10 cellular contexts compared by ENCODE assay signal in the genomic region with DNA sequence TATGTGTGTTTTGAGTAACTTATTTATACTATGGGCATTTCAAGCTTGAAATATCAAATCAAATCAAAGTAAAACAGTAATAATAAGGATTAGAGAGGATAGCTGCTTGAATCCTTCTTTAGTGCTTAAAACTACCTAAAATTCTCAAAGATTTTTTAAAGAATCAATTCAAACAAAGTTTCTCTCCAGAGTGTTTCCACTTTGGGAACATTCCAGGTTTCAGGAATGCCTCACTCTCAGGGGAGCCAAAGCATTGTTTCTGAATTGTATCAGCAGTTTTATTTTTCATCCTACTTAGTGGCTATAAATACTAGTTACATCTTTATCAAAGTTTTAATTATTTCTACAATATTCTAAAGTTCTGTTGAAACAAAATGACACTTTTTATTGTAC. TPM values are rescaled to one million over a fixed set of nuclear protein-coding genes. Genes with fewer than 3 reads are reported as not detected.
DNase-seq lines count a peak whose midpoint lies in the region; ATAC-seq, FAIRE-seq and TF ChIP-seq lines count a peak whose summit lies in the region.
"Had no signal": no experiment of that assay in that cellular context is flagged by ENCODE, and none has a peak within 500 bp of the region (broad histone marks: within the 10 kb centered on the region; RNA-seq: fewer than 3 reads in every experiment).

No MANE protein-coding gene starts in this region.

- H3K4me1 ChIP-seq in astrocyte (ENCODE audit: insufficient read depth, low read length) = peaks cover 9% of the 10 kb centered on the region
- H3K4me1 ChIP-seq: BLaER1 treated with 17β-estradiol and CSF1 and Interleukin-3, amounts not matched to agents 10 nM and 100 nM had no signal

- H3K27ac Mint-ChIP-seq in astrocyte (ENCODE audit: unreplicated experiment) (no peak overlapping the region), progenitor cell of endocrine pancreas (peak overlapping the region; percentile 87)
- no peak overlapping the region for H3K27ac Mint-ChIP-seq in natural killer cell treated with Interleukin-12 subunit alpha and Interleukin-12 subunit beta and Interleukin-15 and Interleukin-18, amount 100 ng/mL, for 72 hours

- H3K4me2 ChIP-seq in astrocyte (ENCODE audit: low read length) = peak overlapping the region; percentile 84
- H3K4me2 ChIP-seq: BLaER1 treated with 17β-estradiol and CSF1 and Interleukin-3, amounts not matched to agents 10 nM and 100 nM had no signal

- no peaks in the 10 kb centered on the region for H3K9me3 Mint-ChIP-seq in astrocyte (ENCODE audit: unreplicated experiment)
- no peaks in the 10 kb centered on the region for H3K9me3 Mint-ChIP-seq in progenitor cell of endocrine pancreas (ENCODE audit: low read depth)
- no peaks in the 10 kb centered on the region for H3K9me3 Mint-ChIP-seq in natural killer cell treated with Interleukin-12 subunit alpha and Interleukin-12 subunit beta and Interleukin-15 and Interleukin-18, amount 100 ng/mL, for 72 hours

- H3K27me3 Mint-ChIP-seq in astrocyte (ENCODE audit: low read depth, unreplicated experiment) (no peaks in the 10 kb centered on the region), progenitor cell of endocrine pancreas (no peaks in the 10 kb centered on the region)
- peaks cover 0 to 6% of the 10 kb centered on the region in 2 donors for H3K27me3 Mint-ChIP-seq in natural killer cell treated with Interleukin-12 subunit alpha and Interleukin-12 subunit beta and Interleukin-15 and Interleukin-18, amount 100 ng/mL, for 72 hours

- peak; percentile 29 for FAIRE-seq in astrocyte (lab: Jason Lieb, UNC)

- no peak for ATAC-seq in natural killer cell treated with Interleukin-12 subunit alpha and Interleukin-12 subunit beta and Interleukin-15 and Interleukin-18, amount 100 ng/mL, for 72 hours
- no peak for ATAC-seq in GM18867 (IDR thresholded peaks at IDR 0.05; ENCODE audit: unreplicated experiment)

- peak overlapping the region; percentile 59 for H2AFZ ChIP-seq in astrocyte (ENCODE audit: low read depth, low read length)

- no peaks in the 10 kb centered on the region for H3K27me3 ChIP-seq in astrocyte (ENCODE audit: insufficient read depth, low read length)
- H3K27me3 ChIP-seq: BLaER1 treated with 17β-estradiol and CSF1 and Interleukin-3, amounts not matched to agents 10 nM and 100 nM had no signal

- H3K4me3 Mint-ChIP-seq in astrocyte (ENCODE audit: unreplicated experiment) = peak overlapping the region; percentile 75
- peak overlapping the region; percentile 82 for H3K4me3 Mint-ChIP-seq in progenitor cell of endocrine pancreas (ENCODE audit: low read depth)
- no peak overlapping the region for H3K4me3 Mint-ChIP-seq in natural killer cell treated with Interleukin-12 subunit alpha and Interleukin-12 subunit beta and Interleukin-15 and Interleukin-18, amount 100 ng/mL, for 72 hours

- peak overlapping the region; percentile 77 for H3K27ac ChIP-seq in astrocyte (ENCODE audit: low read depth, low read length)
- H3K27ac ChIP-seq: BLaER1 treated with 17β-estradiol and CSF1 and Interleukin-3, amounts not matched to agents 10 nM and 100 nM had no signal

- no peak for TF ChIP-seq CTCF in AG04449 (IDR thresholded peaks at IDR 0.05; ENCODE audit: insufficient read depth, low read length, missing control alignments)
- no peak for TF ChIP-seq CTCF in astrocyte (IDR thresholded peaks at IDR 0.05; ENCODE audit: insufficient read depth, low read depth, low read length)
- no peak for TF ChIP-seq CTCF in progenitor cell of endocrine pancreas (IDR thresholded peaks at IDR 0.05; ENCODE audit: unreplicated experiment)

- H4K20me1 ChIP-seq in astrocyte (ENCODE audit: insufficient read depth, low read length) = no peaks in the 10 kb centered on the region
- H4K20me1 ChIP-seq: BLaER1 treated with 17β-estradiol and CSF1 and Interleukin-3, amounts not matched to agents 10 nM and 100 nM had no signal

- no peaks in the 10 kb centered on the region for H3K36me3 Mint-ChIP-seq in astrocyte (ENCODE audit: low read depth, unreplicated experiment)
- H3K36me3 Mint-ChIP-seq in progenitor cell of endocrine pancreas (ENCODE audit: insufficient read depth) = no peaks in the 10 kb centered on the region
- H3K36me3 Mint-ChIP-seq in natural killer cell treated with Interleukin-12 subunit alpha and Interleukin-12 subunit beta and Interleukin-15 and Interleukin-18, amount 100 ng/mL, for 72 hours = no peaks in the 10 kb centered on the region

- CTCF ChIA-PET in AG04449 (lab: Yijun Ruan, JAX) = interaction anchor here (2.0 kb wide), 1 partner anchor 33 kb away, joined by 4 read pairs; no protein-coding TSS in a partner anchor

- H3K4me3 ChIP-seq in AG04449 (ENCODE audit: low read depth, low read length) (peak overlapping the region; percentile 33), astrocyte (ENCODE audit: insufficient read depth, low read depth, low read length) (peak overlapping the region; percentile 72)
- H3K4me3 ChIP-seq: BLaER1 treated with 17β-estradiol and CSF1 and Interleukin-3, amounts not matched to agents 10 nM and 100 nM had no signal

- H3K9me3 ChIP-seq in astrocyte (ENCODE audit: insufficient read depth, low read depth, low read length) = no peaks in the 10 kb centered on the region
- H3K9me3 ChIP-seq: BLaER1 treated with 17β-estradiol and CSF1 and Interleukin-3, amounts not matched to agents 10 nM and 100 nM had no signal

- no peaks in the 10 kb centered on the region for H3K36me3 ChIP-seq in astrocyte (ENCODE audit: insufficient read depth, low read length)
- H3K36me3 ChIP-seq: BLaER1 treated with 17β-estradiol and CSF1 and Interleukin-3, amounts not matched to agents 10 nM and 100 nM had no signal

- POLR2A ChIA-PET in AG04449 (lab: Yijun Ruan, JAX) = no interaction called here

- H3K79me2 ChIP-seq in astrocyte (ENCODE audit: insufficient read depth, low read length) = peaks cover 19% of the 10 kb centered on the region

- peaks cover 16% of the 10 kb centered on the region for H3K4me1 Mint-ChIP-seq in astrocyte (ENCODE audit: low read depth, unreplicated experiment)
- H3K4me1 Mint-ChIP-seq in progenitor cell of endocrine pancreas (ENCODE audit: low read depth) = peaks cover 24% of the 10 kb centered on the region
- no peaks in the 10 kb centered on the region for H3K4me1 Mint-ChIP-seq in natural killer cell treated with Interleukin-12 subunit alpha and Interleukin-12 subunit beta and Interleukin-15 and Interleukin-18, amount 100 ng/mL, for 72 hours (ENCODE audit: low read depth in 2 of 2)

- peak overlapping the region; percentile 85 for H3K9ac ChIP-seq in astrocyte (ENCODE audit: low read length)
- H3K9ac ChIP-seq: BLaER1 treated with 17β-estradiol and CSF1 and Interleukin-3, amounts not matched to agents 10 nM and 100 nM had no signal

- DNase-seq in AG04449 (ENCODE audit: low read depth, low spot score) = no peak
- peak; percentile 43 for DNase-seq in astrocyte (ENCODE audit: low read depth)
- peak; percentile 33 for DNase-seq in glomerular endothelial cell (ENCODE audit: extremely low read depth, low read depth, low spot score)
- no peak for DNase-seq in progenitor cell of endocrine pancreas (ENCODE audit: low spot score, unreplicated experiment)
- DNase-seq in NCI-H1092 (lab: John Stamatoyannopoulos, UW) = no peak
- DNase-seq in natural killer cell treated with Interleukin-12 subunit alpha and Interleukin-12 subunit beta and Interleukin-15 and Interleukin-18, amount 100 ng/mL, for 72 hours (ENCODE audit: low spot score) = no peak
- DNase-seq in NCI-H2227 treated with DMSO at 0.1 percent for 48 hours (lab: John Stamatoyannopoulos, UW) = no peak
- DNase-seq: NCI-H187 treated with DMSO at 0.1 percent for 48 hours had no signal

RNA-seq across cellular contexts. Expression of a gene that starts 0.8 kb away (rescaled TPM):
- total RNA-seq in astrocyte (0.62 and 0.68 TPM in 2 replicates), glomerular endothelial cell (0.87 and 1.4 TPM in 2 replicates), progenitor cell of endocrine pancreas (3.3 and 4.0 TPM in 2 replicates)
- total RNA-seq in natural killer cell treated with Interleukin-12 subunit alpha and Interleukin-12 subunit beta and Interleukin-15 and Interleukin-18, amount 100 ng/mL, for 72 hours = not detected

RNA-seq across cellular contexts. Expression of a gene that starts 38.7 kb away (rescaled TPM):
- total RNA-seq in astrocyte = 1.2 and 1.5 TPM in 2 replicates
- not detected in 2 replicates for total RNA-seq in glomerular endothelial cell
- total RNA-seq in progenitor cell of endocrine pancreas = 3.6 and 5.7 TPM in 2 replicates
- not detected for total RNA-seq in natural killer cell treated with Interleukin-12 subunit alpha and Interleukin-12 subunit beta and Interleukin-15 and Interleukin-18, amount 100 ng/mL, for 72 hours

Comparison
In these comparisons a context has a peak if more than half of its experiments do, and no peak if none do; other contexts are left out.
1. DNase-seq: peak in astrocyte (single experiment) and glomerular endothelial cell (single experiment); none in AG04449 (single experiment), progenitor cell of endocrine pancreas (single experiment), NCI-H1092 (single experiment), natural killer cell treated with Interleukin-12 subunit alpha and Interleukin-12 subunit beta and Interleukin-15 and Interleukin-18, amount 100 ng/mL, for 72 hours (single experiment) and NCI-H2227 treated with DMSO at 0.1 percent for 48 hours (single experiment).